In genomic region chr7:47678641-47679380, GRCh38 we compare ENCODE assay signal across 18 cellular contexts.
"Had no signal": no experiment of that assay in that cellular context is flagged by ENCODE, and none has a peak within 500 bp of the region (broad histone marks: within the 10 kb centered on the region; RNA-seq: fewer than 3 reads in every experiment).

No MANE protein-coding gene starts in this region.

- H3K27me3 Mint-ChIP-seq: activated CD8-positive, alpha-beta memory T cell treated with anti-CD3 and anti-CD28 coated beads, Interleukin-2, amount 10 ng/mL, durations not matched to agents 7 days and 5 days; activated naive CD4-positive, alpha-beta T cell treated with anti-CD3 and anti-CD28 coated beads, Interleukin-2, amount 10 ng/mL, durations not matched to agents 7 days and 5 days had no signal

- H3K27ac Mint-ChIP-seq: activated CD8-positive, alpha-beta memory T cell treated with anti-CD3 and anti-CD28 coated beads, Interleukin-2, amount 10 ng/mL, durations not matched to agents 7 days and 5 days; activated naive CD4-positive, alpha-beta T cell treated with anti-CD3 and anti-CD28 coated beads, Interleukin-2, amount 10 ng/mL, durations not matched to agents 7 days and 5 days; activated T-helper 2 cell treated with anti-CD3 and anti-CD28 coated beads, Interferon-gamma antibody, Interleukin-2, Interleukin-4, amounts not matched to agents 10 μg/mL and 5 μg/mL and 100 μg/mL, durations not matched to agents 14 hours and 24 hours and 36 hours; natural killer cell had no signal

- DNase-seq: activated CD4-positive, alpha-beta T cell treated with anti-CD3 and anti-CD28 coated beads for 1 hour; activated CD4-positive, alpha-beta T cell treated with anti-CD3 and anti-CD28 coated beads, Interleukin-2, amount 50 U/mL, for 48 hours; activated CD8-positive, alpha-beta memory T cell treated with anti-CD3 and anti-CD28 coated beads, Interleukin-2, amount 10 ng/mL, durations not matched to agents 7 days and 5 days; activated naive CD4-positive, alpha-beta T cell treated with anti-CD3 and anti-CD28 coated beads, Interleukin-2, amount 10 ng/mL, durations not matched to agents 7 days and 5 days; activated T-cell treated with anti-CD3 and anti-CD28 coated beads, Interleukin-2, amount 50 U/mL, for 1 hour; dorsolateral prefrontal cortex; gastrocnemius medialis; left colon; natural killer cell; nucleus accumbens; right cardiac atrium; stimulated activated naive CD8-positive, alpha-beta T cell treated with anti-CD3 and anti-CD28 coated beads, Interleukin-15, Interleukin-2, amounts not matched to agents 100 U/mL and 50 U/mL, for 24 hours; T-helper 9 cell; upper lobe of right lung had no signal

- H3K4me1 ChIP-seq: gastrocnemius medialis, upper lobe of right lung had no signal

- H3K4me3 Mint-ChIP-seq: activated CD8-positive, alpha-beta memory T cell treated with anti-CD3 and anti-CD28 coated beads, Interleukin-2, amount 10 ng/mL, durations not matched to agents 7 days and 5 days; activated naive CD4-positive, alpha-beta T cell treated with anti-CD3 and anti-CD28 coated beads, Interleukin-2, amount 10 ng/mL, durations not matched to agents 7 days and 5 days; endodermal cell; natural killer cell had no signal

- H3K36me3 ChIP-seq: gastrocnemius medialis, upper lobe of right lung had no signal

- H3K27ac ChIP-seq: dorsolateral prefrontal cortex, gastrocnemius medialis, upper lobe of right lung, VCaP had no signal

- H3K9me3 Mint-ChIP-seq: activated naive CD4-positive, alpha-beta T cell treated with anti-CD3 and anti-CD28 coated beads, Interleukin-2, amount 10 ng/mL, durations not matched to agents 7 days and 5 days; activated T-helper 2 cell treated with anti-CD3 and anti-CD28 coated beads, Interferon-gamma antibody, Interleukin-2, Interleukin-4, amounts not matched to agents 10 μg/mL and 5 μg/mL and 100 μg/mL, durations not matched to agents 14 hours and 24 hours and 36 hours; natural killer cell had no signal

- H3K36me3 Mint-ChIP-seq: activated CD8-positive, alpha-beta memory T cell treated with anti-CD3 and anti-CD28 coated beads, Interleukin-2, amount 10 ng/mL, durations not matched to agents 7 days and 5 days; activated naive CD4-positive, alpha-beta T cell treated with anti-CD3 and anti-CD28 coated beads, Interleukin-2, amount 10 ng/mL, durations not matched to agents 7 days and 5 days; natural killer cell had no signal

- ATAC-seq: activated CD8-positive, alpha-beta memory T cell treated with anti-CD3 and anti-CD28 coated beads, Interleukin-2, amount 10 ng/mL, durations not matched to agents 7 days and 5 days; gastrocnemius medialis; left colon; natural killer cell; right cardiac atrium; stimulated activated naive CD8-positive, alpha-beta T cell treated with anti-CD3 and anti-CD28 coated beads, Interleukin-15, Interleukin-2, amounts not matched to agents 100 U/mL and 50 U/mL, for 24 hours; upper lobe of right lung had no signal

- H3K4me1 Mint-ChIP-seq: activated CD8-positive, alpha-beta memory T cell treated with anti-CD3 and anti-CD28 coated beads, Interleukin-2, amount 10 ng/mL, durations not matched to agents 7 days and 5 days; activated naive CD4-positive, alpha-beta T cell treated with anti-CD3 and anti-CD28 coated beads, Interleukin-2, amount 10 ng/mL, durations not matched to agents 7 days and 5 days had no signal

- H3K4me3 ChIP-seq: dorsolateral prefrontal cortex, gastrocnemius medialis, lung, upper lobe of right lung had no signal

- H3K27me3 ChIP-seq: dorsolateral prefrontal cortex, gastrocnemius medialis, upper lobe of right lung had no signal

- H3K9me3 ChIP-seq: gastrocnemius medialis, upper lobe of right lung had no signal
